19 cellular contexts compared by ENCODE assay signal in genomic region chr17:80862341-80862969, GRCh38.
DNase-seq lines count a peak whose midpoint lies in the region; ATAC-seq and TF ChIP-seq lines count a peak whose summit lies in the region.
"Had no signal": no experiment of that assay in that cellular context is flagged by ENCODE, and none has a peak within 500 bp of the region (broad histone marks: within the 10 kb centered on the region; RNA-seq: fewer than 3 reads in every experiment).

No MANE protein-coding gene starts in this region.

- H3K4me1 Mint-ChIP-seq in activated CD4-positive, alpha-beta T cell treated with anti-CD3 and anti-CD28 coated beads for 36 hours: peaks cover 85% of the 10 kb centered on the region
- H3K4me1 Mint-ChIP-seq in activated naive CD8-positive, alpha-beta T cell (ENCODE audit: low read depth): peaks cover 66% of the 10 kb centered on the region

- WGBS in IMR-90 (ENCODE audit: extremely low coverage in 2 of 2, insufficient read length in 1 of 2), 2 experiments: 76% methylated on average over 4 of the region's 25 CpGs; no CpG with 5 or more reads in 1 of the 2 experiments
- no CpG with 5 or more reads among the region's 25 CpGs for WGBS in neuronal stem cell (ENCODE audit: extremely low coverage in 2 of 2, insufficient read length in 2 of 2, insufficient replicate concordance in 1 of 2), 2 donors

- H3K14ac ChIP-seq in IMR-90 (replicated peaks; ENCODE audit: low read depth, low read length) (no peak overlapping the region), neuronal stem cell (ENCODE audit: low read length) (no peak overlapping the region)

- TF ChIP-seq POLR2A in IMR-90 (IDR thresholded peaks at IDR 0.05; ENCODE audit: low read depth, low read length): no peak

- H3K18ac ChIP-seq in IMR-90 (ENCODE audit: low read depth, low read length) (no peak overlapping the region), neuronal stem cell (ENCODE audit: low read length) (no peak overlapping the region)

- in situ Hi-C loops in IMR-90 (cut with MboI; ENCODE audit: low sequenced_read_pairs): no loop called here

- H4K20me1 ChIP-seq in IMR-90 (ENCODE audit: insufficient read depth, low read length): no peaks in the 10 kb centered on the region

- H2AK5ac ChIP-seq in IMR-90 (ENCODE audit: low read depth, low read length): peak overlapping the region; percentile 100
- no peak overlapping the region for H2AK5ac ChIP-seq in neuronal stem cell (ENCODE audit: low read depth, low read length)

- POLR2A ChIA-PET in activated CD4-positive, alpha-beta T cell treated with anti-CD3 and anti-CD28 coated beads for 36 hours (lab: Charles Lee): interaction anchor here (0.6 kb wide), 1 partner anchor 257 kb away, joined by 3 read pairs; no protein-coding TSS in a partner anchor
- POLR2A ChIA-PET in IMR-90 (lab: Charles Lee; ENCODE audit: unreplicated experiment): no interaction called here

- H3K79me1 ChIP-seq in IMR-90 (ENCODE audit: low read depth in 1 of 2, low read length in 2 of 2): peaks cover 12 to 40% of the 10 kb centered on the region in 2 experiments
- H3K79me1 ChIP-seq in neuronal stem cell (ENCODE audit: low read depth, low read length): no peaks in the 10 kb centered on the region

- H3K4me2 ChIP-seq in IMR-90 (ENCODE audit: low read depth, low read length): no peak overlapping the region
- H3K4me2 ChIP-seq in neuronal stem cell (ENCODE audit: insufficient read depth, low read length, poor library complexity, severe bottlenecking): no peak overlapping the region
- H3K4me2 ChIP-seq: A549, KMS-11 had no signal

- no peak overlapping the region for H3K9ac ChIP-seq in IMR-90 (ENCODE audit: low read depth, low read length)
- H3K9ac ChIP-seq in neuronal stem cell (ENCODE audit: low read depth, low read length, poor library complexity): no peak overlapping the region
- H3K9ac ChIP-seq: KMS-11 had no signal

- H3K4me3 ChIP-seq in IMR-90 (ENCODE audit: insufficient read depth, low read depth, low read length) (no peak overlapping the region), neuronal stem cell (ENCODE audit: low read length in 2 of 2) (peak overlapping the region in 1 of 2 donors; percentile 39)
- H3K4me3 ChIP-seq: A549, ascending aorta, esophagus squamous epithelium, GM12878, tibial artery had no signal

- no TSS peak for BruUV-seq in IMR-90 (replicated peaks; lab: Mats Ljungman, UMichigan)

- H3K27me3 ChIP-seq in IMR-90 (ENCODE audit: control insufficient read depth, insufficient read depth, low read length): no peaks in the 10 kb centered on the region
- no peaks in the 10 kb centered on the region for H3K27me3 ChIP-seq in neuronal stem cell (ENCODE audit: control insufficient read depth in 3 of 3, insufficient read depth in 3 of 3, low read depth in 1 of 3, low read length in 3 of 3)
- H3K27me3 ChIP-seq: ascending aorta, esophagus squamous epithelium, tibial artery had no signal

- H3K27me3 Mint-ChIP-seq in activated CD4-positive, alpha-beta T cell treated with anti-CD3 and anti-CD28 coated beads for 36 hours: no peaks in the 10 kb centered on the region
- no peaks in the 10 kb centered on the region for H3K27me3 Mint-ChIP-seq in activated naive CD8-positive, alpha-beta T cell
- H3K27me3 Mint-ChIP-seq: CD8-positive, alpha-beta memory T cell; naive B cell had no signal

- no peak overlapping the region for H2BK12ac ChIP-seq in neuronal stem cell (ENCODE audit: low read length)

- CTCF ChIA-PET in activated CD4-positive, alpha-beta T cell treated with anti-CD3 and anti-CD28 coated beads for 36 hours (lab: Charles Lee): interaction anchor here (1.0 to 1.4 kb wide), 4 partner anchors 8 to 79 kb away, joined by 4 read pairs; no protein-coding TSS in a partner anchor
- CTCF ChIA-PET in IMR-90 (lab: Yijun Ruan, JAX): no interaction called here

- H3K4me1 ChIP-seq in IMR-90 (ENCODE audit: control insufficient read depth, insufficient read depth, low read length) (peaks cover 22% of the 10 kb centered on the region), neuronal stem cell (ENCODE audit: control insufficient read depth in 2 of 2, insufficient read depth in 1 of 2, low read depth in 1 of 2, low read length in 2 of 2) (peaks cover 0 to 8% of the 10 kb centered on the region in 2 donors)

- dilution Hi-C loops in IMR-90 (cut with HindIII; ENCODE audit: low sequenced_read_pairs, unreplicated experiment): no loop called here

- 0 out of 3 replicates have a peak overlapping the region, but pooled peaks have one; percentile 25 for H2BK15ac ChIP-seq in IMR-90 (ENCODE audit: low read depth, low read length)
- H2BK15ac ChIP-seq in neuronal stem cell (ENCODE audit: low read length): no peak overlapping the region

- H3K9me3 ChIP-seq in IMR-90 (ENCODE audit: control insufficient read depth, insufficient read depth, low read length): no peaks in the 10 kb centered on the region
- peaks cover 7 to 8% of the 10 kb centered on the region in 2 donors for H3K9me3 ChIP-seq in neuronal stem cell (replicated peaks in 1 of 2; ENCODE audit: control insufficient read depth in 2 of 2, insufficient read depth in 1 of 2, low read depth in 1 of 2, low read length in 2 of 2)
- H3K9me3 ChIP-seq: A549, ascending aorta, esophagus squamous epithelium, tibial artery had no signal

- no peak for TF ChIP-seq CTCF in IMR-90 (conservative IDR thresholded peaks at IDR 0.05; ENCODE audit: low read depth, low read length)

- no peak overlapping the region for H4K5ac ChIP-seq in IMR-90 (ENCODE audit: low read depth, low read length)

- H3K27ac Mint-ChIP-seq in activated CD4-positive, alpha-beta T cell treated with anti-CD3 and anti-CD28 coated beads for 36 hours: peak overlapping the region; percentile 87
- H3K27ac Mint-ChIP-seq in activated naive CD8-positive, alpha-beta T cell: peak overlapping the region; percentile 91

- H3K36me3 ChIP-seq in IMR-90 (ENCODE audit: control insufficient read depth, insufficient read depth, low read length) (peaks cover 5% of the 10 kb centered on the region; the same call in 1 of the 2 replicates), neuronal stem cell (replicated peaks in 1 of 2; ENCODE audit: control insufficient read depth in 2 of 2, insufficient read depth in 2 of 2, low read length in 2 of 2) (peaks cover 3 to 23% of the 10 kb centered on the region in 2 donors)

- H3K23ac ChIP-seq in IMR-90 (ENCODE audit: low read depth, low read length) (no peak overlapping the region), neuronal stem cell (ENCODE audit: low read depth, low read length, poor library complexity) (no peak overlapping the region)

- DNase-seq in activated CD4-positive, alpha-beta T cell treated with anti-CD3 and anti-CD28 coated beads for 36 hours: no peak
- no peak for DNase-seq in activated CD4-positive, alpha-beta T cell treated with anti-CD3 and anti-CD28 coated beads, Interleukin-2, amount 50 U/mL, for 1 hour
- DNase-seq in IMR-90: no peak
- no peak for DNase-seq in neuronal stem cell (ENCODE audit: low spot score)
- no peak for DNase-seq in NCI-H748 treated with DMSO at 0.1 percent for 48 hours (lab: John Stamatoyannopoulos, UW)
- no peak for DNase-seq in NCI-H446 treated with DMSO at 0.1 percent for 48 hours (lab: John Stamatoyannopoulos, UW)
- DNase-seq: cortex of kidney, esophagus squamous epithelium, naive B cell, PC-3, tibial artery had no signal

- H4K91ac ChIP-seq in IMR-90 (ENCODE audit: insufficient read depth, low read depth, low read length) (0 out of 2 replicates have a peak overlapping the region, but pooled peaks have one; percentile 100), neuronal stem cell (ENCODE audit: low read depth, low read length, poor library complexity) (no peak overlapping the region)

- H3K4me3 Mint-ChIP-seq in activated CD4-positive, alpha-beta T cell treated with anti-CD3 and anti-CD28 coated beads for 36 hours: no peak overlapping the region
- H3K4me3 Mint-ChIP-seq in activated naive CD8-positive, alpha-beta T cell: no peak overlapping the region
- H3K4me3 Mint-ChIP-seq: naive B cell had no signal

- H2BK120ac ChIP-seq in IMR-90 (ENCODE audit: low read depth, low read length) (peak overlapping the region; percentile 100; the same call in 1 of the 2 replicates), neuronal stem cell (ENCODE audit: low read depth, low read length) (no peak overlapping the region)

- ATAC-seq in activated CD4-positive, alpha-beta T cell treated with anti-CD3 and anti-CD28 coated beads for 36 hours: no peak
- ATAC-seq in IMR-90 (ENCODE audit: low read depth) (no peak), GM19023 (IDR thresholded peaks at IDR 0.05; ENCODE audit: unreplicated experiment) (no peak)
- ATAC-seq: GM12878, PC-3 had no signal

- H3K9me3 Mint-ChIP-seq in activated CD4-positive, alpha-beta T cell treated with anti-CD3 and anti-CD28 coated beads for 36 hours (ENCODE audit: low read depth): peaks cover 15% of the 10 kb centered on the region
- H3K9me3 Mint-ChIP-seq in activated naive CD8-positive, alpha-beta T cell (ENCODE audit: low read depth): no peaks in the 10 kb centered on the region
- H3K9me3 Mint-ChIP-seq: CD8-positive, alpha-beta memory T cell had no signal

- H2BK5ac ChIP-seq in IMR-90 (ENCODE audit: low read depth, low read length, poor library complexity, severe bottlenecking): no peak overlapping the region
- no peak overlapping the region for H2BK5ac ChIP-seq in neuronal stem cell (ENCODE audit: low read length)

- H3K56ac ChIP-seq in IMR-90 (ENCODE audit: extremely low read depth, insufficient read depth, low read length): no peak overlapping the region

- peak overlapping the region; percentile 48; the same call in 1 of the 2 replicates for H3K4ac ChIP-seq in IMR-90 (ENCODE audit: low read depth, low read length)
- no peak overlapping the region for H3K4ac ChIP-seq in neuronal stem cell (ENCODE audit: low read length)

- H2AFZ ChIP-seq in IMR-90 (replicated peaks; ENCODE audit: low read length, poor library complexity): no peak overlapping the region
- H2AFZ ChIP-seq in neuronal stem cell (ENCODE audit: low read length): no peak overlapping the region

- H3K9me1 ChIP-seq in IMR-90 (ENCODE audit: insufficient read depth, low read length): peaks cover 32% of the 10 kb centered on the region

- H3K27ac ChIP-seq in IMR-90 (ENCODE audit: insufficient read depth, low read length) (no peak overlapping the region), neuronal stem cell (replicated peaks; ENCODE audit: low read length) (no peak overlapping the region)
- H3K27ac ChIP-seq: A549, ascending aorta, esophagus squamous epithelium, KMS-11, tibial artery, WERI-Rb-1 had no signal

- peak overlapping the region; percentile 57 for H2AK9ac ChIP-seq in IMR-90 (replicated peaks; ENCODE audit: low read depth, low read length, poor library complexity)

- H2BK20ac ChIP-seq in IMR-90 (ENCODE audit: low read depth, low read length): no peak overlapping the region

- H4K8ac ChIP-seq in IMR-90 (ENCODE audit: low read depth in 2 of 2, low read length in 2 of 2) (peak overlapping the region; percentile 54 to 99; a peak in 2 of 4 replicates), neuronal stem cell (ENCODE audit: low read depth, low read length) (peak overlapping the region; percentile 56)

- H3K36me3 Mint-ChIP-seq in activated CD4-positive, alpha-beta T cell treated with anti-CD3 and anti-CD28 coated beads for 36 hours (ENCODE audit: low read depth): peaks cover 58% of the 10 kb centered on the region
- H3K36me3 Mint-ChIP-seq in activated naive CD8-positive, alpha-beta T cell: peaks cover 8% of the 10 kb centered on the region

- no peak for TF ChIP-seq RAD21 in IMR-90 (IDR thresholded peaks at IDR 0.05; ENCODE audit: low read length)

- intact Hi-C loops in activated CD4-positive, alpha-beta T cell treated with anti-CD3 and anti-CD28 coated beads for 36 hours (cut with DNase I, micrococcal nuclease): no loop called here
- intact Hi-C loops in IMR-90 (cut with micrococcal nuclease): no loop called here
